Comparison of ENCODE assay signal across 17 cellular contexts in the genomic region with DNA sequence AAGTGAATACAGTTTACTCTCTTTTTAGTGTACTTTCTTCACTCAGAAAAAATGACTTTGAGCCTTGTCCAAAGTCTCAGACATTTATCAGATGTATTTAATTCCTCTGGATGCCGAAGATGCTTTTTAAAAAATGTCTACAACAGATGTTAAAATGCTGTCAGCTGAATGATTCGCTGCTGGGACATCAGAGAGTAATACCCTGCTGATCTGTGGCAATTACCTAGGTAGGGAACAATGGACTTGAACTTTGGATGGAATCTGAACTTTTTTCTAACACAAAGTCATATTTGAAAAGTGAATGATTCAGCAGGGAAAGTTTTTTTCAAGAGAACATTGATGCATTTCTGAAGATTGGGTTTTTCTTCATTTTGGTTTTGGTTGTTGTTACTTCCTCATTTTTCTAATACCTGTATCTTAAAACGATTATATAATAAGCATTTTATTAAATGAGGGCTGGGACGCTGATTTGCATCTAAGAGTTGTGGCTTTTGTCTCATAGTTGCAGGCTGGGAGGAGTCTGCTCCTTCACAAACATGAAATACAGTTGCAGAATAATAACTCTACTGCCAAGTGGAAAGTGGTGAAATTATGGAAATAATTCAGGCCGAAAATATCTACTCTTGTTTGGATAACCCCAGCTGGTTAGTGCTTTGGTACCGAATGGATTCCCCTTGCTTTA.
"Had no signal": no experiment of that assay in that cellular context is flagged by ENCODE, and none has a peak within 500 bp of the region (broad histone marks: within the 10 kb centered on the region; RNA-seq: fewer than 3 reads in every experiment).

No MANE protein-coding gene starts in this region.

- H3K27me3 ChIP-seq: body of pancreas, sigmoid colon, upper lobe of right lung had no signal

- DNase-seq: activated CD4-positive, alpha-beta T cell treated with anti-CD3 and anti-CD28 coated beads for 1 hour; activated CD4-positive, alpha-beta T cell treated with anti-CD3 and anti-CD28 coated beads, Interleukin-2, amount 50 U/mL, for 48 hours; activated CD8-positive, alpha-beta memory T cell treated with anti-CD3 and anti-CD28 coated beads, Interleukin-2, amount 10 ng/mL, durations not matched to agents 7 days and 5 days; activated effector memory CD4-positive, alpha-beta T cell treated with Interleukin-2 at 50 U/mL for 16 hours; activated T-cell treated with anti-CD3 and anti-CD28 coated beads, Interleukin-2, amount 50 U/mL, for 24 hours; amniotic stem cell; body of pancreas; central memory CD4-positive, alpha-beta T cell; effector memory CD8-positive, alpha-beta T cell; mucosa of descending colon; occipital lobe; sigmoid colon; stimulated activated CD4-positive, alpha-beta T cell treated with anti-CD3 and anti-CD28 coated beads, Interleukin-12 subunit alpha, Interleukin-12 subunit beta, amount 100 ng/mL, for 4 hours; stimulated activated naive CD8-positive, alpha-beta T cell treated with anti-CD3 and anti-CD28 coated beads, Interleukin-15, Interleukin-2, amounts not matched to agents 100 U/mL and 50 U/mL, for 24 hours; upper lobe of right lung had no signal

- H3K9me3 ChIP-seq: body of pancreas, mucosa of descending colon, prostate gland, sigmoid colon, upper lobe of right lung had no signal

- H3K4me3 ChIP-seq: body of pancreas, mucosa of descending colon, prostate gland, sigmoid colon, upper lobe of right lung had no signal

- H3K4me1 ChIP-seq: prostate gland had no signal

- H3K36me3 ChIP-seq: prostate gland, sigmoid colon, upper lobe of right lung had no signal

- H3K27ac ChIP-seq: body of pancreas, epithelial cell of prostate, prostate gland, sigmoid colon, upper lobe of right lung had no signal
